ENCODE assay signal across 9 cellular contexts in genomic region chr17:6979440-6979839, GRCh38. TPM values are rescaled to one million over a fixed set of nuclear protein-coding genes. Genes with fewer than 3 reads are reported as not detected.
"Had no signal": no experiment of that assay in that cellular context is flagged by ENCODE, and none has a peak within 500 bp of the region (broad histone marks: within the 10 kb centered on the region; RNA-seq: fewer than 3 reads in every experiment).

No MANE protein-coding gene starts in this region.

RNA-seq across cellular contexts. Expression of gene ALOX12, which starts 16.4 kb away (rescaled TPM):
- total RNA-seq: OCI-LY7, PC-3, Peyer's patch, Right ventricle myocardium superior, RPMI7951, SJCRH30, SJSA1, SK-MEL-5 had no signal
- polyA plus RNA-seq: SK-N-SH had no signal

RNA-seq across cellular contexts. Expression of gene BCL6B, which starts 43.4 kb away (rescaled TPM):
- total RNA-seq: OCI-LY7, PC-3, RPMI7951, SJSA1, SK-MEL-5 had no signal

RNA-seq across cellular contexts. Expression of gene SLC16A13, which starts 56.4 kb away (rescaled TPM):
- total RNA-seq: SJSA1 had no signal
